ENCODE assay signal across 8 cellular contexts in the genomic region with DNA sequence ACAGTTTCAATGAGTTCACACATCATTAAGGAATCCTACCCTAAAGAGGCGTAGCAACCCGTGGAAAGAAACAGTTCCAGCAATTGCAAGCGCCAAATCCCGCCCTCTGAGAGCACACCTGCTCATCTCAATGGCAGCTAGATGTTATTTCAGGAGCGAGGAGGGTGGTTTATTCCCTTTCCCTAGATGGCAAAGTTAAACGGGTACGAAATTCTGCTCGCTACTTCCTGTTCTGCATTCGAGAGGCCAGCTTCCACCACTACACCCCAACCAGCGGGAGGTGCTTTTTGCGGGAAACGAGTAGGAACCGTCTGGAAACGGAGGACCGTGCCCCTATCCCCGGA. TPM values are rescaled to one million over a fixed set of nuclear protein-coding genes. Genes with fewer than 3 reads are reported as not detected.
DNase-seq lines count a peak whose midpoint lies in the region; ATAC-seq and TF ChIP-seq lines count a peak whose summit lies in the region.

No MANE protein-coding gene starts in this region.

- H3K27me3 ChIP-seq in sigmoid colon: no peaks in the 10 kb centered on the region

- peaks cover 0 to 2% (median 0%) of the 10 kb centered on the region in 4 donors for H3K36me3 ChIP-seq in sigmoid colon

- H3K4me1 Mint-ChIP-seq in activated naive CD8-positive, alpha-beta T cell treated with anti-CD3 and anti-CD28 coated beads for 36 hours: peaks cover 32% of the 10 kb centered on the region

- no peak for TF ChIP-seq POLR2A in sigmoid colon (IDR thresholded peaks at IDR 0.05)

- 0% methylated on average over 16 of the region's 16 CpGs for WGBS in sigmoid colon, 2 donors

- TF ChIP-seq CTCF in 22Rv1 (IDR thresholded peaks at IDR 0.05): no peak
- no peak for TF ChIP-seq CTCF in sigmoid colon (IDR thresholded peaks at IDR 0.05)

- no peaks in the 10 kb centered on the region for H3K9me3 ChIP-seq in sigmoid colon

- ATAC-seq in HG03066 (IDR thresholded peaks at IDR 0.05; ENCODE audit: low read depth, unreplicated experiment) (peak; percentile 20), left ventricle myocardium superior (peak; percentile 32), GM19463 (IDR thresholded peaks at IDR 0.05; ENCODE audit: unreplicated experiment) (no peak)

- H3K4me3 ChIP-seq in sigmoid colon: peak overlapping the region; percentile 88 to 99 (median 98)

- H3K27me3 Mint-ChIP-seq in activated naive CD8-positive, alpha-beta T cell treated with anti-CD3 and anti-CD28 coated beads for 36 hours: peaks cover 4% of the 10 kb centered on the region

- peak; percentile 19 for DNase-seq in GM04503 (ENCODE audit: low read depth)
- DNase-seq in NCI-H460 (ENCODE audit: extremely low read depth, low read depth): peak; percentile 9
- DNase-seq in activated naive CD8-positive, alpha-beta T cell treated with anti-CD3 and anti-CD28 coated beads for 36 hours: no peak
- DNase-seq in left ventricle myocardium superior: no peak
- no peak for DNase-seq in sigmoid colon

- peaks cover 7% of the 10 kb centered on the region for H3K9me3 Mint-ChIP-seq in activated naive CD8-positive, alpha-beta T cell treated with anti-CD3 and anti-CD28 coated beads for 36 hours

- H3K27ac ChIP-seq in 22Rv1 (peak overlapping the region; percentile 82), sigmoid colon (peak overlapping the region; percentile 92 to 96 (median 96))

- TF ChIP-seq EP300 in sigmoid colon (IDR thresholded peaks at IDR 0.05): no peak

- H3K4me3 Mint-ChIP-seq in activated naive CD8-positive, alpha-beta T cell treated with anti-CD3 and anti-CD28 coated beads for 36 hours: peak overlapping the region; percentile 99

- peak overlapping the region; percentile 99 for H3K27ac Mint-ChIP-seq in activated naive CD8-positive, alpha-beta T cell treated with anti-CD3 and anti-CD28 coated beads for 36 hours

- H3K36me3 Mint-ChIP-seq in activated naive CD8-positive, alpha-beta T cell treated with anti-CD3 and anti-CD28 coated beads for 36 hours: peaks cover 27% of the 10 kb centered on the region

- intact Hi-C loops in left ventricle myocardium superior (cut with micrococcal nuclease) (no loop called here), sigmoid colon (cut with DNase I) (loop anchor here (1.0 to 10.0 kb wide), 4 partner anchors 33 to 383 kb away; partner anchors contain the start of genes ARPC3, FAM216A, GPN3 and PPTC7)

- peaks cover 0 to 43% (median 27%) of the 10 kb centered on the region in 4 donors for H3K4me1 ChIP-seq in sigmoid colon

RNA-seq across cellular contexts. Expression of gene VPS29, which starts 0.6 kb away (rescaled TPM):
- total RNA-seq in NCI-H460 (2014; rRNA removed; shearing (Covaris generic)): 74.1 and 87.8 TPM in 2 replicates
- polyA plus RNA-seq in NCI-H460 (2014; cell fraction: nucleus; rRNA removed): 212 and 247 TPM in 2 replicates
- 10 to 100 TPM; 84.5 to 91.2 TPM for total RNA-seq in activated naive CD8-positive, alpha-beta T cell treated with anti-CD3 and anti-CD28 coated beads for 36 hours
- total RNA-seq in left ventricle myocardium superior (94.1 TPM), sigmoid colon (100 to 1,000 TPM; 120 to 209 (median 172) TPM)
- polyA plus RNA-seq in sigmoid colon: 100 to 1,000 TPM; 157 to 281 (median 206) TPM

RNA-seq across cellular contexts. Expression of gene RAD9B, which starts 0.8 kb away (rescaled TPM):
- total RNA-seq in NCI-H460 (2014; rRNA removed; shearing (Covaris generic)): 0.12 and 0.43 TPM in 2 replicates
- polyA plus RNA-seq in NCI-H460 (2014; cell fraction: nucleus; rRNA removed): 0.75 TPM in 1 of 2 replicates, not detected in the other
- 1 to 10 TPM; 2.8 to 3.2 TPM for total RNA-seq in activated naive CD8-positive, alpha-beta T cell treated with anti-CD3 and anti-CD28 coated beads for 36 hours
- total RNA-seq in left ventricle myocardium superior (0.62 TPM), sigmoid colon (under 1 TPM; 0.41 to 0.71 (median 0.61) TPM)
- polyA plus RNA-seq in sigmoid colon: under 1 TPM in 2 of 3 donors, not detected in 1; 0.36 to 0.46 TPM

RNA-seq across cellular contexts. Expression of gene FAM216A, which starts 32.7 kb away (rescaled TPM):
- total RNA-seq in NCI-H460 (2014; rRNA removed; shearing (Covaris generic)): 46.4 and 48.1 TPM in 2 replicates
- polyA plus RNA-seq in NCI-H460 (2014; cell fraction: nucleus; rRNA removed): 58.6 and 62.7 TPM in 2 replicates
- total RNA-seq in activated naive CD8-positive, alpha-beta T cell treated with anti-CD3 and anti-CD28 coated beads for 36 hours: 10 to 100 TPM; 64.8 to 66.0 TPM
- 3.8 TPM for total RNA-seq in left ventricle myocardium superior
- 10 to 100 TPM in 1 of 4 donors, 1 to 10 TPM in 3; 7.5 to 13.0 (median 8.3) TPM for total RNA-seq in sigmoid colon
- polyA plus RNA-seq in sigmoid colon: 1 to 10 TPM; 1.6 to 5.7 (median 2.4) TPM

RNA-seq across cellular contexts. Expression of gene GPN3, which starts 33.3 kb away (rescaled TPM):
- 44.0 and 44.8 TPM in 2 replicates for total RNA-seq in NCI-H460 (2014; rRNA removed; shearing (Covaris generic))
- 31.2 and 63.1 TPM in 2 replicates for polyA plus RNA-seq in NCI-H460 (2014; cell fraction: nucleus; rRNA removed)
- 10 to 100 TPM; 60.6 to 61.8 TPM for total RNA-seq in activated naive CD8-positive, alpha-beta T cell treated with anti-CD3 and anti-CD28 coated beads for 36 hours
- 27.5 TPM for total RNA-seq in left ventricle myocardium superior
- 10 to 100 TPM; 16.1 to 22.8 (median 20.6) TPM for total RNA-seq in sigmoid colon
- 10 to 100 TPM; 12.6 to 17.3 (median 12.9) TPM for polyA plus RNA-seq in sigmoid colon

RNA-seq across cellular contexts. Expression of gene ARPC3, which starts 51.2 kb away (rescaled TPM):
- 197 and 222 TPM in 2 replicates for total RNA-seq in NCI-H460 (2014; rRNA removed; shearing (Covaris generic))
- polyA plus RNA-seq in NCI-H460 (2014; cell fraction: nucleus; rRNA removed): 185 and 207 TPM in 2 replicates
- 100 to 1,000 TPM; 273 to 284 TPM for total RNA-seq in activated naive CD8-positive, alpha-beta T cell treated with anti-CD3 and anti-CD28 coated beads for 36 hours
- total RNA-seq in left ventricle myocardium superior: 82.3 TPM
- total RNA-seq in sigmoid colon: 100 to 1,000 TPM; 156 to 304 (median 231) TPM
- polyA plus RNA-seq in sigmoid colon: 100 to 1,000 TPM; 411 to 982 (median 634) TPM

Comparison
In these comparisons a context has a peak if more than half of its experiments do, and no peak if none do; other contexts are left out.
1. DNase-seq: peak in GM04503 (single experiment) and NCI-H460 (single experiment); none in activated naive CD8-positive, alpha-beta T cell treated with anti-CD3 and anti-CD28 coated beads for 36 hours (single experiment), left ventricle myocardium superior (single experiment) and sigmoid colon (single experiment).